ENCODE assay signal across 8 cellular contexts in the genomic region with DNA sequence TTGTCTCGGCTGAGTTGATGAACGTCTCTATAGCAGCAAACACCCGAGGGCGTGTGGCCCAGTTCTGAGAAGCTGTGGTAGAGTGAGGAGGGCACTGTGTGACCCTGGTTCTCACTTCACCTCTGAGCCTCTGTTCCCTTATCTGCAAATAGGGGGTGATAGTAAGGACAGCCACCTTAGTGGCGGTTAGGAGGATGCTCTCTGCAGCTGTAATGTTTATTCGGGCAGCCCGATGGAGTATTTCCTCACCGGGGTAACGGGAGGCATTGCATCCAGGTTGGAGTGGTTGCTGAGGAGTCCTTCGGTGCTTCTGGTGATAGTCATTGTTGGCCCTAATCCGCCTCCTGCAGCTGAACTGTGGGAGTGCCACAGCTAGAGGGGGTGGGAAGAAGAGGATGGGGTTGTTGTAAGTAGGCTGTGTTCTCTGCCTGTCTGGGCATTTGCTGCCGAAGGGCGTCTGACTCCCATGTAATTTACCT. TPM values are rescaled to one million over a fixed set of nuclear protein-coding genes. Genes with fewer than 3 reads are reported as not detected.
DNase-seq lines count a peak whose midpoint lies in the region; ATAC-seq and TF ChIP-seq lines count a peak whose summit lies in the region.

No MANE protein-coding gene starts in this region.

- no peaks in the 10 kb centered on the region for H3K27me3 Mint-ChIP-seq in T-helper 17 cell

- TF ChIP-seq POLR2A in suprapubic skin (IDR thresholded peaks at IDR 0.05) = no peak

- WGBS in liver = 33% methylated on average over 13 of the region's 13 CpGs
- WGBS in suprapubic skin = 14% methylated on average over 11 of the region's 13 CpGs

- peak; percentile 43 to 52 for TF ChIP-seq RAD21 in liver (IDR thresholded peaks at IDR 0.05)

- no peak for TF ChIP-seq EP300 in suprapubic skin (IDR thresholded peaks at IDR 0.05)

- H3K4me1 ChIP-seq in liver (ENCODE audit: control insufficient read depth in 4 of 4, insufficient read depth in 4 of 4, low read length in 3 of 4) = peaks cover 25 to 72% (median 66%) of the 10 kb centered on the region in 4 donors
- H3K4me1 ChIP-seq in suprapubic skin = peaks cover 91% of the 10 kb centered on the region

- ATAC-seq in T-helper 17 cell (peak; percentile 77), GM19328 (IDR thresholded peaks at IDR 0.05; ENCODE audit: unreplicated experiment) (no peak)

- peak overlapping the region; percentile 87 for H3K4me3 Mint-ChIP-seq in T-helper 17 cell

- H3K27ac ChIP-seq in coronary artery (peak overlapping the region in 1 of 2 donors; percentile 73), liver (ENCODE audit: low read depth in 1 of 2, low read length in 2 of 2) (peak overlapping the region in 1 of 2 donors; percentile 4), suprapubic skin (peak overlapping the region; percentile 72)

- peaks cover 62% of the 10 kb centered on the region for H3K4me1 Mint-ChIP-seq in T-helper 17 cell

- H3K9ac ChIP-seq in liver (ENCODE audit: low read depth in 1 of 2, low read length in 2 of 2) = no peak overlapping the region

- no peaks in the 10 kb centered on the region for H3K27me3 ChIP-seq in liver (ENCODE audit: control insufficient read depth in 4 of 4, insufficient read depth in 4 of 4, low read length in 3 of 4)
- no peaks in the 10 kb centered on the region for H3K27me3 ChIP-seq in suprapubic skin

- TF ChIP-seq CTCF in coronary artery (IDR thresholded peaks at IDR 0.05) (peak; percentile 23), liver (IDR thresholded peaks at IDR 0.05; ENCODE audit: low read depth, low read length, missing input control) (no peak), suprapubic skin (IDR thresholded peaks at IDR 0.05) (peak; percentile 13 to 37)

- no peaks in the 10 kb centered on the region for H3K36me3 ChIP-seq in liver (ENCODE audit: control insufficient read depth in 4 of 4, insufficient read depth in 3 of 4, low read depth in 1 of 4, low read length in 3 of 4)
- no peaks in the 10 kb centered on the region for H3K36me3 ChIP-seq in suprapubic skin

- H3K4me3 ChIP-seq in coronary artery (peak overlapping the region; percentile 56), liver (ENCODE audit: low read depth in 1 of 3, low read length in 3 of 3) (no peak overlapping the region), suprapubic skin (peak overlapping the region; percentile 8)

- H3K27ac Mint-ChIP-seq in T-helper 17 cell = peak overlapping the region; percentile 96

- H3K36me3 Mint-ChIP-seq in T-helper 17 cell (ENCODE audit: low read depth) = peaks cover 2% of the 10 kb centered on the region

- DNase-seq in NCI-H1436 (lab: John Stamatoyannopoulos, UW) (peak; percentile 14), NCI-H1436 treated with DMSO at 0.1 percent for 48 hours (lab: John Stamatoyannopoulos, UW) (no peak), T-helper 17 cell (peak in 2 of 3 donors; percentile 32 to 36), coronary artery (ENCODE audit: low spot score) (no peak), suprapubic skin (ENCODE audit: low spot score in 2 of 2) (no peak)
- no peak for DNase-seq in NK-92 treated with Interleukin-12 subunit alpha and Interleukin-12 subunit beta, amount 100 ng/mL, for 24 hours (lab: John Stamatoyannopoulos, UW)

- H3K9me3 ChIP-seq in T-helper 17 cell (ENCODE audit: control insufficient read depth, low read length, poor library complexity, severe bottlenecking) (no peaks in the 10 kb centered on the region), liver (ENCODE audit: control insufficient read depth in 4 of 4, low read length in 3 of 4) (no peaks in the 10 kb centered on the region), suprapubic skin (no peaks in the 10 kb centered on the region)

TF ChIP-seq in liver, 16 proteins besides CTCF, POLR2A, EP300 and RAD21:
- TF ChIP-seq NR2F2 (IDR thresholded peaks at IDR 0.05) (no peak), RXRA (IDR thresholded peaks at IDR 0.05) (no peak), MAX (IDR thresholded peaks at IDR 0.05) (no peak), FOXA1 (IDR thresholded peaks at IDR 0.05) (no peak), TAF1 (conservative IDR thresholded peaks at IDR 0.05) (no peak), REST (IDR thresholded peaks at IDR 0.05) (no peak), SP1 (IDR thresholded peaks at IDR 0.05) (no peak), GABPA (IDR thresholded peaks at IDR 0.05 in 1 of 2, conservative IDR thresholded peaks at IDR 0.05 in 1 of 2) (no peak), FOXA2 (IDR thresholded peaks at IDR 0.05) (no peak), ATF3 (IDR thresholded peaks at IDR 0.05) (no peak), YY1 (IDR thresholded peaks at IDR 0.05) (no peak), ZBTB33 (IDR thresholded peaks at IDR 0.05) (no peak), EGR1 (IDR thresholded peaks at IDR 0.05; ENCODE audit: low read depth in 2 of 2) (no peak), JUND (IDR thresholded peaks at IDR 0.05) (no peak), HNF4A (conservative IDR thresholded peaks at IDR 0.05) (no peak), HNF4G (IDR thresholded peaks at IDR 0.05) (no peak)

RNA-seq across cellular contexts. Expression of gene PRRC2B, which starts 13.9 kb away (rescaled TPM):
- total RNA-seq in T-helper 17 cell = 100 to 1,000 TPM; 193 to 241 TPM
- 10 to 100 TPM; 29.3 to 44.3 TPM for total RNA-seq in liver
- polyA plus RNA-seq in liver = 10 to 100 TPM; 10.3 to 24.7 TPM
- 100 to 1,000 TPM; 153 to 286 (median 240) TPM for total RNA-seq in suprapubic skin

Comparison
In these comparisons a context has a peak if more than half of its experiments do, and no peak if none do; other contexts are left out.
1. DNase-seq: peak in NCI-H1436 (single experiment) and T-helper 17 cell (2 of 3); none in NCI-H1436 treated with DMSO at 0.1 percent for 48 hours (single experiment), coronary artery (single experiment), suprapubic skin (0 of 2) and NK-92 treated with Interleukin-12 subunit alpha and Interleukin-12 subunit beta, amount 100 ng/mL, for 24 hours (single experiment).
2. H3K4me3 ChIP-seq: peak in coronary artery (single experiment) and suprapubic skin (single experiment); none in liver (0 of 3).